1 cellular context compared by ENCODE assay signal in genomic region chr1:235330918-235331285, GRCh38.
A peak's percentile ranks its signal among the peaks of the same experiment; 100 is the strongest.
TF ChIP-seq lines count a peak whose summit lies in the region.

No MANE protein-coding gene starts in this region.

TF ChIP-seq in HEK293, 187 proteins besides CTCF, POLR2A, EP300 and RAD21:
- TF ChIP-seq SCRT2 (tag by site-specific recombination; IDR thresholded peaks at IDR 0.05) (peak; percentile 74; the same call in 1 of the 2 replicates), ZNF624 (tag by site-specific recombination; IDR thresholded peaks at IDR 0.05) (no peak), ZNF560 (tag by site-specific recombination; IDR thresholded peaks at IDR 0.05; ENCODE audit: borderline replicate concordance) (no peak), ZNF404 (tag by site-specific recombination; IDR thresholded peaks at IDR 0.05) (no peak), ZSCAN16 (tag by site-specific recombination; IDR thresholded peaks at IDR 0.05) (no peak), ZEB2 (tag by site-specific recombination; IDR thresholded peaks at IDR 0.05) (peak; percentile 54; the same call in 1 of the 2 replicates)
- TF ChIP-seq, protein P1, sequence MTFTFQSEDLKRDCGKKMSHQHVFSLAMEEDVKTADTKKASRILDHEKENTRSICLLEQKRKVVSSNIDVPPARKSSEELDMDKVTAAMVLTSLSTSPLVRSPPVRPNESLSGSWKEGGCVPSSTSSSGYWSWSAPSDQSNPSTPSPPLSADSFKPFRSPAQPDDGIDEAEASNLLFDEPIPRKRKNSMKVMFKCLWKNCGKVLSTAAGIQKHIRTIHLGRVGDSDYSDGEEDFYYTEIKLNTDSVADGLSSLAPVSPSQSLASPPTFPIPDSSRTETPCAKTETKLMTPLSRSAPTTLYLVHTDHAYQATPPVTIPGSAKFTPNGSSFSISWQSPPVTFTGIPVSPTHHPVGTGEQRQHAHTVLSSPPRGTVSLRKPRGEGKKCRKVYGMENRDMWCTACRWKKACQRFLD (tag by site-specific recombination; IDR thresholded peaks at IDR 0.05): no peak
